Comparison of ENCODE assay signal across 20 cellular contexts in the genomic region with DNA sequence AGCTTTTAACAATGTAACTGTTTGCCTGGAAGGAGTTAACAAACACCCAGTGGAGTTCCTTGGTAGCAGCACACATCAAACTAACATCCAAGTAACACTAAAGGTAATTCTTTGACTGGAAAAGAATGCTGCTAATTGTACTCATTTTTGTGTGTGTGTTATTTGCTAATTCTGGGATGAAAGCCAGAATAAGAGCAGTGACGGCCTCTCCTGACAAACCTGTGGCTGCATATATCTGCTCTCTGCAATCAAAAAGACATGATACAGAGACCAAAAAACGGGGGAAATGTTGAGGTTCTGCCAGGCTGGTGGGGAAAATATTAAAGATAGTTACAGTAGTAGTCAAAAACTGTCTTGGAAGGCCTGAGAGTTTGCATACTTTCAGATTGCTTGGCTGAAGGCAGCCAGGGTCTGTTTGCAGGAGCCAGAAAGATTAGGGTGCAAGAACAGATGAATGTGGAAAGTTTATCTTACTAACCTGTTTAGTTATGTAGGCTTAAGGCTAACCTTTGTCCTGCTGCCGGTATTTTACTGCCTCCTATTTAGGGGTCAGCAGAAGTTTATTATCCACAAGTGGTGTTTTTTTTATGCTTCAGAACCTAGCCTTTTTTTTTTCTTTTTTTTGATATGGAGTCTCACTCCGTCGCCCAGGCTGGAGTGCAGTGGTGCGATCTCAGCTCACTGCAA.
A peak's percentile ranks its signal among the peaks of the same experiment; 100 is the strongest.
DNase-seq lines count a peak whose midpoint lies in the region; ATAC-seq and FAIRE-seq lines count a peak whose summit lies in the region.
"Had no signal": no experiment of that assay in that cellular context is flagged by ENCODE, and none has a peak within 500 bp of the region (broad histone marks: within the 10 kb centered on the region; RNA-seq: fewer than 3 reads in every experiment).

No MANE protein-coding gene starts in this region.

- H3K27ac Mint-ChIP-seq in activated CD8-positive, alpha-beta T cell treated with anti-CD3 and anti-CD28 coated beads, Interleukin-2, amount 10 ng/mL, durations not matched to agents 7 days and 5 days = no peak overlapping the region
- H3K27ac Mint-ChIP-seq: GM23338 had no signal

- H3K4me3 Mint-ChIP-seq in activated CD8-positive, alpha-beta T cell treated with anti-CD3 and anti-CD28 coated beads, Interleukin-2, amount 10 ng/mL, durations not matched to agents 7 days and 5 days = no peak overlapping the region
- H3K4me3 Mint-ChIP-seq: CD4-positive, CD25-positive, alpha-beta regulatory T cell; GM23338 had no signal

- DNase-seq in COR-L47 (lab: John Stamatoyannopoulos, UW) (peak; percentile 8), NCI-H69 (lab: John Stamatoyannopoulos, UW) (peak; percentile 26), left lobe of liver (ENCODE audit: low spot score) (no peak), small intestine (peak; percentile 33), NCI-H2081 (lab: John Stamatoyannopoulos, UW) (no peak)
- no peak for DNase-seq in activated CD8-positive, alpha-beta T cell treated with anti-CD3 and anti-CD28 coated beads, Interleukin-2, amount 10 ng/mL, durations not matched to agents 7 days and 5 days
- DNase-seq: ACHN; BE2C; C1 segment of cervical spinal cord; CD4-positive, CD25-positive, alpha-beta regulatory T cell; DMS153; DMS79; GDM1; HCEC 1CT; IMR-90 had no signal

- H3K4me1 ChIP-seq in small intestine (ENCODE audit: control insufficient read depth in 2 of 2, insufficient read depth in 1 of 2, low read depth in 1 of 2, low read length in 1 of 2) = no peaks in the 10 kb centered on the region
- H3K4me1 ChIP-seq: BE2C had no signal

- H3K9me3 Mint-ChIP-seq in activated CD8-positive, alpha-beta T cell treated with anti-CD3 and anti-CD28 coated beads, Interleukin-2, amount 10 ng/mL, durations not matched to agents 7 days and 5 days (ENCODE audit: insufficient read depth) = no peaks in the 10 kb centered on the region

- POLR2A ChIA-PET in activated CD8-positive, alpha-beta T cell treated with anti-CD3 and anti-CD28 coated beads, Interleukin-2, amount 10 ng/mL, durations not matched to agents 7 days and 5 days (lab: Charles Lee) = no interaction called here

- peak; percentile 74 for ATAC-seq in left lobe of liver
- no peak for ATAC-seq in activated CD8-positive, alpha-beta T cell treated with anti-CD3 and anti-CD28 coated beads, Interleukin-2, amount 10 ng/mL, durations not matched to agents 7 days and 5 days
- ATAC-seq in HG03342 (IDR thresholded peaks at IDR 0.05; ENCODE audit: unreplicated experiment) = no peak
- ATAC-seq: GM23338 had no signal

- H3K27ac ChIP-seq in small intestine (ENCODE audit: low read depth in 1 of 2, low read length in 1 of 2) = no peak overlapping the region

- H3K27me3 Mint-ChIP-seq in activated CD8-positive, alpha-beta T cell treated with anti-CD3 and anti-CD28 coated beads, Interleukin-2, amount 10 ng/mL, durations not matched to agents 7 days and 5 days (ENCODE audit: low read depth) = no peaks in the 10 kb centered on the region
- H3K27me3 Mint-ChIP-seq: CD4-positive, CD25-positive, alpha-beta regulatory T cell had no signal

- H3K4me3 ChIP-seq in small intestine (ENCODE audit: low read depth in 1 of 2, low read length in 2 of 2) = no peak overlapping the region
- H3K4me3 ChIP-seq: GM23338 had no signal

- CTCF ChIA-PET in activated CD8-positive, alpha-beta T cell treated with anti-CD3 and anti-CD28 coated beads, Interleukin-2, amount 10 ng/mL, durations not matched to agents 7 days and 5 days (lab: Charles Lee) = no interaction called here

- WGBS in small intestine, 3 donors = 8 to 62% methylated on average over 6 of the region's 6 CpGs; no CpG with 5 or more reads in 1 of the 3 donors

- H3K36me3 Mint-ChIP-seq in activated CD8-positive, alpha-beta T cell treated with anti-CD3 and anti-CD28 coated beads, Interleukin-2, amount 10 ng/mL, durations not matched to agents 7 days and 5 days (ENCODE audit: low read depth) = no peaks in the 10 kb centered on the region
- H3K36me3 Mint-ChIP-seq: CD4-positive, CD25-positive, alpha-beta regulatory T cell had no signal

- no peaks in the 10 kb centered on the region for H3K27me3 ChIP-seq in small intestine (ENCODE audit: control insufficient read depth in 2 of 2, insufficient read depth in 2 of 2, low read length in 2 of 2)
- H3K27me3 ChIP-seq: BE2C had no signal

- H3K9me3 ChIP-seq in small intestine (ENCODE audit: control insufficient read depth, low read depth) = no peaks in the 10 kb centered on the region
- H3K9me3 ChIP-seq: BE2C had no signal

- peaks cover 4% of the 10 kb centered on the region for H3K4me1 Mint-ChIP-seq in activated CD8-positive, alpha-beta T cell treated with anti-CD3 and anti-CD28 coated beads, Interleukin-2, amount 10 ng/mL, durations not matched to agents 7 days and 5 days (ENCODE audit: low read depth)
- H3K4me1 Mint-ChIP-seq: GM23338 had no signal

- FAIRE-seq in small intestine (lab: Jason Lieb, UNC) = no peak
- FAIRE-seq: A204.1, H54, HTR-8/SVneo had no signal

- no peaks in the 10 kb centered on the region for H3K36me3 ChIP-seq in small intestine (ENCODE audit: control insufficient read depth in 2 of 2, insufficient read depth in 2 of 2, low read length in 2 of 2)
- H3K36me3 ChIP-seq: BE2C had no signal

Comparison
In these comparisons a context has a peak if more than half of its experiments do, and no peak if none do; other contexts are left out.
1. DNase-seq: peak in COR-L47 (single experiment), NCI-H69 (single experiment) and small intestine (single experiment); none in left lobe of liver (single experiment), NCI-H2081 (0 of 2) and activated CD8-positive, alpha-beta T cell treated with anti-CD3 and anti-CD28 coated beads, Interleukin-2, amount 10 ng/mL, durations not matched to agents 7 days and 5 days (single experiment).